9 cellular contexts compared by ENCODE assay signal in genomic region chr17:48909796-48910195, GRCh38. TPM values are rescaled to one million over a fixed set of nuclear protein-coding genes. Genes with fewer than 3 reads are reported as not detected.
DNase-seq lines count a peak whose midpoint lies in the region; ATAC-seq and TF ChIP-seq lines count a peak whose summit lies in the region.
"Had no signal": no experiment of that assay in that cellular context is flagged by ENCODE, and none has a peak within 500 bp of the region (broad histone marks: within the 10 kb centered on the region; RNA-seq: fewer than 3 reads in every experiment).

No MANE protein-coding gene starts in this region.

- H3K36me3 ChIP-seq in HAP-1 (replicated peaks), result peaks cover 51% of the 10 kb centered on the region

- POLR2A ChIA-PET in activated CD4-positive, alpha-beta memory T cell treated with anti-CD3 and anti-CD28 coated beads, Interleukin-2, amount 10 ng/mL, durations not matched to agents 7 days and 5 days (lab: Charles Lee), result interaction anchor here (0.7 to 9.2 kb wide), 5 partner anchors 17 to 282 kb away, joined by 3 to 128 read pairs (median 4); partner anchors contain the start of genes ATP5MC1 and SNF8

- peak overlapping the region; percentile 45 for H3K4me3 ChIP-seq in HAP-1
- peak overlapping the region; percentile 74 to 90 for H3K4me3 ChIP-seq in foreskin fibroblast (ENCODE audit: low read depth in 1 of 2, low read length in 2 of 2)
- peak overlapping the region in 6 of 7 experiments; percentile 78 to 96 (median 88) for H3K4me3 ChIP-seq in skin epidermis

- H3K4me1 Mint-ChIP-seq in activated CD4-positive, alpha-beta memory T cell treated with anti-CD3 and anti-CD28 coated beads, Interleukin-2, amount 10 ng/mL, durations not matched to agents 7 days and 5 days, result peaks cover 66% of the 10 kb centered on the region

- in situ Hi-C loops in HAP-1 (cut with MboI; ENCODE audit: low sequenced_read_pairs), result no loop called here

- H3K27ac Mint-ChIP-seq in activated CD4-positive, alpha-beta memory T cell treated with anti-CD3 and anti-CD28 coated beads, Interleukin-2, amount 10 ng/mL, durations not matched to agents 7 days and 5 days, result peak overlapping the region; percentile 84

- peaks cover 15% of the 10 kb centered on the region for H3K4me1 ChIP-seq in HAP-1

- H3K9me3 Mint-ChIP-seq in activated CD4-positive, alpha-beta memory T cell treated with anti-CD3 and anti-CD28 coated beads, Interleukin-2, amount 10 ng/mL, durations not matched to agents 7 days and 5 days, result no peaks in the 10 kb centered on the region

- H3K27me3 Mint-ChIP-seq in activated CD4-positive, alpha-beta memory T cell treated with anti-CD3 and anti-CD28 coated beads, Interleukin-2, amount 10 ng/mL, durations not matched to agents 7 days and 5 days, result no peaks in the 10 kb centered on the region

- no peak for TF ChIP-seq CTCF in foreskin fibroblast (IDR thresholded peaks at IDR 0.05; ENCODE audit: low read depth, low read length)

- ATAC-seq in HG02763 (IDR thresholded peaks at IDR 0.05; ENCODE audit: unreplicated experiment), result no peak

- DNase-seq in HAP-1 (ENCODE audit: low spot score in 2 of 2) (no peak), foreskin fibroblast (no peak), NCI-H82 treated with DMSO at 0.1 percent for 48 hours (lab: John Stamatoyannopoulos, UW; ENCODE audit: unreplicated experiment) (no peak), NCI-H1048 (lab: John Stamatoyannopoulos, UW) (no peak)
- no peak for DNase-seq in activated CD4-positive, alpha-beta memory T cell treated with anti-CD3 and anti-CD28 coated beads, Interleukin-2, amount 10 ng/mL, durations not matched to agents 7 days and 5 days
- no peak for DNase-seq in activated CD4-positive, alpha-beta T cell treated with anti-CD3 and anti-CD28 coated beads for 48 hours
- DNase-seq: WERI-Rb-1 had no signal

- peak overlapping the region; percentile 85 for H3K4me3 Mint-ChIP-seq in activated CD4-positive, alpha-beta memory T cell treated with anti-CD3 and anti-CD28 coated beads, Interleukin-2, amount 10 ng/mL, durations not matched to agents 7 days and 5 days

- H3K36me3 Mint-ChIP-seq in activated CD4-positive, alpha-beta memory T cell treated with anti-CD3 and anti-CD28 coated beads, Interleukin-2, amount 10 ng/mL, durations not matched to agents 7 days and 5 days (ENCODE audit: low read depth), result peaks cover 52% of the 10 kb centered on the region

- no peaks in the 10 kb centered on the region for H3K9me3 ChIP-seq in HAP-1

- CTCF ChIA-PET in activated CD4-positive, alpha-beta memory T cell treated with anti-CD3 and anti-CD28 coated beads, Interleukin-2, amount 10 ng/mL, durations not matched to agents 7 days and 5 days (lab: Charles Lee), result interaction anchor here (1.3 to 2.8 kb wide), 2 partner anchors 17 to 25 kb away, joined by 4 to 24 read pairs; partner anchors contain the start of gene ATP5MC1

- no peaks in the 10 kb centered on the region for H3K27me3 ChIP-seq in HAP-1 (ENCODE audit: low read depth)

- H3K27ac ChIP-seq in skin epidermis, result peak overlapping the region in 10 of 21 experiments; percentile 25 to 98 (median 95)

RNA-seq across cellular contexts. Expression of gene UBE2Z, which starts 1.6 kb away (rescaled TPM):
- 10 to 100 TPM; 83.3 to 85.1 TPM for total RNA-seq in activated CD4-positive, alpha-beta memory T cell treated with anti-CD3 and anti-CD28 coated beads, Interleukin-2, amount 10 ng/mL, durations not matched to agents 7 days and 5 days

RNA-seq across cellular contexts. Expression of gene ATP5MC1, which starts 17.2 kb away (rescaled TPM):
- 10 to 100 TPM; 55.6 to 61.2 TPM for total RNA-seq in activated CD4-positive, alpha-beta memory T cell treated with anti-CD3 and anti-CD28 coated beads, Interleukin-2, amount 10 ng/mL, durations not matched to agents 7 days and 5 days

RNA-seq across cellular contexts. Expression of gene SNF8, which starts 34.8 kb away (rescaled TPM):
- 10 to 100 TPM; 94.9 to 97.9 TPM for total RNA-seq in activated CD4-positive, alpha-beta memory T cell treated with anti-CD3 and anti-CD28 coated beads, Interleukin-2, amount 10 ng/mL, durations not matched to agents 7 days and 5 days

RNA-seq across cellular contexts. Expression of gene GIP, which starts 58.6 kb away (rescaled TPM):
- not detected for total RNA-seq in activated CD4-positive, alpha-beta memory T cell treated with anti-CD3 and anti-CD28 coated beads, Interleukin-2, amount 10 ng/mL, durations not matched to agents 7 days and 5 days
